In the genomic region with DNA sequence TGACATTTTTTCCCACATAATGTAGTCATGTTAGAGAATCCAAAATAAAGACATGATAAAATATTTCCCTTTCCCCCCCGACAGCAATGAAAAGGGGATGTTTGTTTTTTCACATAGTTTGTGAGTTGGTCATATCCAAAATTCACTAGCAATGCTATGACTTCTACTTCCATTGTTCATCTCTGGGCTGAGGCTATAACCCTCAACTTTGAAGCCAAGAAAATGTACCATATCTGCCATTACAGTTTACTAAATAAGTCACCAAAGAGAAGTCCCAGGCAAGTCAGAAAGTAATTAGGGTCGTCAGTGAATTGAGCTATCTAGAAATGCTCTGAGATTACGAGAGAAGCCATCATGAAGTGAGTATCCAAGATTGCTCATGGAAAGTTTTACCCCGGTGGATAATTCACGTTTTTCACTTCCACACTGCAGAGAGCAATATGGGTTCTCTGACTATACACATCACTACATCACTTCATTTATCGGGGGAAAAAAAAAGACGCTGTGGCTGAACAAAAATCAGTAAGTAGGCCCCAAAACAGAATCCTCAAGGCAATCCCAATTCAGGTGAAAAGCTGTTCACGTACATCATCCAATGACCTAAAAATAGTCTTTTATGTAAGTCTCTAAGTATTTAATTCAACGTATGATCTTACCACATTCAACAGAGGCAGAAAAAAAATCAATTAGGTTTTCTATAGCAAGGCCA, we compare ENCODE assay signal across 7 cellular contexts. TPM values are rescaled to one million over a fixed set of nuclear protein-coding genes. Genes with fewer than 3 reads are reported as not detected.
DNase-seq lines count a peak whose midpoint lies in the region; ATAC-seq and TF ChIP-seq lines count a peak whose summit lies in the region.

No MANE protein-coding gene starts in this region.

- H3K4me1 ChIP-seq in stomach smooth muscle (ENCODE audit: control insufficient read depth, insufficient read depth, low read length) = peaks cover 7% of the 10 kb centered on the region

- H3K36me3 Mint-ChIP-seq in HFFc6 (ENCODE audit: low read depth) = peaks cover 7% of the 10 kb centered on the region
- no peaks in the 10 kb centered on the region for H3K36me3 Mint-ChIP-seq in activated T-helper 17 cell treated with anti-CD3 and anti-CD28 coated beads, Interleukin-2, amount 50 U/mL, for 72 hours (ENCODE audit: low read depth)
- no peaks in the 10 kb centered on the region for H3K36me3 Mint-ChIP-seq in immature natural killer cell

- H3K4me3 ChIP-seq in stomach smooth muscle (ENCODE audit: low read length in 2 of 2) = peak overlapping the region; percentile 86 to 89

- DNase-seq in HFFc6 (peak; percentile 45), immature natural killer cell (no peak), glomerular visceral epithelial cell (ENCODE audit: extremely low spot score) (no peak), kidney glomerular epithelial cell (lab: John Stamatoyannopoulos, UW) (no peak), amygdala (lab: John Stamatoyannopoulos, UW) (no peak)

- H3K9me3 Mint-ChIP-seq in HFFc6 = no peaks in the 10 kb centered on the region
- H3K9me3 Mint-ChIP-seq in activated T-helper 17 cell treated with anti-CD3 and anti-CD28 coated beads, Interleukin-2, amount 50 U/mL, for 72 hours = no peaks in the 10 kb centered on the region
- peaks cover 0 to 2% (median 0%) of the 10 kb centered on the region in 6 donors for H3K9me3 Mint-ChIP-seq in immature natural killer cell

- H3K9me3 ChIP-seq in stomach smooth muscle (ENCODE audit: control insufficient read depth in 2 of 2, low read length in 2 of 2) = no peaks in the 10 kb centered on the region

- no peak for TF ChIP-seq CTCF in HFFc6 (IDR thresholded peaks at IDR 0.05)

- no peak for ATAC-seq in activated T-helper 17 cell treated with anti-CD3 and anti-CD28 coated beads, Interleukin-2, amount 50 U/mL, for 72 hours (replicated peaks)

- no peak overlapping the region for H3K27ac ChIP-seq in stomach smooth muscle (ENCODE audit: low read length)

- H3K27me3 Mint-ChIP-seq in HFFc6 (ENCODE audit: insufficient read depth) (no peaks in the 10 kb centered on the region; the same call in 1 of the 2 replicates), immature natural killer cell (ENCODE audit: low read depth in 3 of 3) (peaks cover 10 to 22% (median 13%) of the 10 kb centered on the region in 3 donors)
- H3K27me3 Mint-ChIP-seq in activated T-helper 17 cell treated with anti-CD3 and anti-CD28 coated beads, Interleukin-2, amount 50 U/mL, for 72 hours = no peaks in the 10 kb centered on the region

- no peaks in the 10 kb centered on the region for H3K27me3 ChIP-seq in stomach smooth muscle (ENCODE audit: control insufficient read depth in 1 of 2, insufficient read depth in 2 of 2, low read length in 2 of 2)

- H3K27ac Mint-ChIP-seq in HFFc6 (peak overlapping the region; percentile 97), immature natural killer cell (peak overlapping the region; percentile 85 to 97 (median 92))
- H3K27ac Mint-ChIP-seq in activated T-helper 17 cell treated with anti-CD3 and anti-CD28 coated beads, Interleukin-2, amount 50 U/mL, for 72 hours = peak overlapping the region; percentile 39

- peak overlapping the region; percentile 98 for H3K4me3 Mint-ChIP-seq in HFFc6
- H3K4me3 Mint-ChIP-seq in activated T-helper 17 cell treated with anti-CD3 and anti-CD28 coated beads, Interleukin-2, amount 50 U/mL, for 72 hours = peak overlapping the region; percentile 99
- peak overlapping the region; percentile 94 to 98 (median 96) for H3K4me3 Mint-ChIP-seq in immature natural killer cell

- H3K4me1 Mint-ChIP-seq in HFFc6 (ENCODE audit: low read depth) (peaks cover 19% of the 10 kb centered on the region), immature natural killer cell (peaks cover 36 to 53% of the 10 kb centered on the region in 2 donors)
- peaks cover 10% of the 10 kb centered on the region for H3K4me1 Mint-ChIP-seq in activated T-helper 17 cell treated with anti-CD3 and anti-CD28 coated beads, Interleukin-2, amount 50 U/mL, for 72 hours

- peak overlapping the region; percentile 76 to 77 for H3K9ac ChIP-seq in stomach smooth muscle (ENCODE audit: low read length in 2 of 2)

- H3K36me3 ChIP-seq in stomach smooth muscle (ENCODE audit: control insufficient read depth in 2 of 2, insufficient read depth in 2 of 2, low read length in 2 of 2) = no peaks in the 10 kb centered on the region

RNA-seq across cellular contexts. Expression of gene PEAK1, which starts 1.4 kb away (rescaled TPM):
- 100 to 1,000 TPM in 2 of 6 experiments, 10 to 100 TPM in 4; 85.6 to 110 (median 95.8) TPM for total RNA-seq in HFFc6 (2021; fragmentation: NEBNext Ultra II Directional; extraction: Animal tissue kit (Norgen Biotek cat#: 25700))
- total RNA-seq in activated T-helper 17 cell treated with anti-CD3 and anti-CD28 coated beads, Interleukin-2, amount 50 U/mL, for 72 hours = 10 to 100 TPM; 16.2 to 16.6 TPM
- 1 to 10 TPM in 2 of 3 donors, under 1 TPM in 1; 0.77 to 7.2 (median 2.5) TPM for polyA plus RNA-seq in immature natural killer cell

RNA-seq across cellular contexts. Expression of gene HMG20A, which starts 2.2 kb away (rescaled TPM):
- 10 to 100 TPM; 26.6 to 30.5 (median 28.3) TPM for total RNA-seq in HFFc6 (2021; fragmentation: NEBNext Ultra II Directional; extraction: Animal tissue kit (Norgen Biotek cat#: 25700))
- total RNA-seq in activated T-helper 17 cell treated with anti-CD3 and anti-CD28 coated beads, Interleukin-2, amount 50 U/mL, for 72 hours = 10 to 100 TPM; 30.4 to 31.2 TPM
- 10 to 100 TPM; 26.8 to 56.2 (median 53.1) TPM for polyA plus RNA-seq in immature natural killer cell

Comparison
In these comparisons a context has a peak if more than half of its experiments do, and no peak if none do; other contexts are left out.
1. H3K27ac Mint-ChIP-seq: peak in every context shown above with its lines; median percentile 97 in HFFc6; 92 in immature natural killer cell; 39 in activated T-helper 17 cell treated with anti-CD3 and anti-CD28 coated beads, Interleukin-2, amount 50 U/mL, for 72 hours.
2. RNA of gene PEAK1, which starts 1.4 kb away (total RNA-seq): 85.6 to 110 TPM in HFFc6; 16.2 to 16.6 TPM in activated T-helper 17 cell treated with anti-CD3 and anti-CD28 coated beads, Interleukin-2, amount 50 U/mL, for 72 hours; every median in the first group is over 4 times any median in the second.
3. Peak in every context shown above with its lines, with median percentiles within 50 percentile points of each other: H3K4me3 Mint-ChIP-seq.